Comparison of ENCODE assay signal across 2 cellular contexts in genomic region chr15:84844964-84845363, GRCh38.
A peak's percentile ranks its signal among the peaks of the same experiment; 100 is the strongest.
TF ChIP-seq lines count a peak whose summit lies in the region.

No MANE protein-coding gene starts in this region.

TF ChIP-seq in GM23338, 12 proteins besides CTCF, POLR2A, EP300 and RAD21:
- TF ChIP-seq EZH2 (IDR thresholded peaks at IDR 0.05; ENCODE audit: low read depth, unreplicated experiment) (no peak), ZNF114 (CRISPR knock-in tag; IDR thresholded peaks at IDR 0.05) (no peak), EZH2phosphoT487 (IDR thresholded peaks at IDR 0.05; ENCODE audit: unreplicated experiment) (no peak)

TF ChIP-seq in HepG2, 621 proteins besides CTCF, POLR2A, EP300 and RAD21 (continues in another document):
- TF ChIP-seq ZFP36L2 (CRISPR knock-in tag; IDR thresholded peaks at IDR 0.05) (no peak), LBX2 (CRISPR knock-in tag; IDR thresholded peaks at IDR 0.05; ENCODE audit: borderline replicate concordance) (no peak), TBX2 (CRISPR knock-in tag; IDR thresholded peaks at IDR 0.05; ENCODE audit: borderline replicate concordance) (no peak), ZBTB8A (CRISPR knock-in tag; IDR thresholded peaks at IDR 0.05; ENCODE audit: borderline replicate concordance, low read depth) (no peak), MYC (CRISPR knock-in tag; IDR thresholded peaks at IDR 0.05; ENCODE audit: borderline replicate concordance) (no peak), ZNF543 (CRISPR knock-in tag; IDR thresholded peaks at IDR 0.05) (no peak), TBP (CRISPR knock-in tag; IDR thresholded peaks at IDR 0.05) (no peak), NBN (conservative IDR thresholded peaks at IDR 0.05) (no peak), ZNF891 (CRISPR knock-in tag; IDR thresholded peaks at IDR 0.05) (no peak), SSRP1 (CRISPR knock-in tag; IDR thresholded peaks at IDR 0.05) (no peak), JARID2 (CRISPR knock-in tag; IDR thresholded peaks at IDR 0.05; ENCODE audit: insufficient replicate concordance) (no peak), ZBTB3 (CRISPR knock-in tag; IDR thresholded peaks at IDR 0.05; ENCODE audit: borderline replicate concordance, low read depth) (no peak), ZFP90 (CRISPR knock-in tag; IDR thresholded peaks at IDR 0.05; ENCODE audit: borderline replicate concordance) (no peak), TFDP1 (CRISPR knock-in tag; IDR thresholded peaks at IDR 0.05; ENCODE audit: borderline replicate concordance) (no peak), ZBTB38 (CRISPR knock-in tag; IDR thresholded peaks at IDR 0.05) (no peak), PTBP1 (IDR thresholded peaks at IDR 0.05; ENCODE audit: low read depth, low read length, poor library complexity, severe bottlenecking) (no peak), ZNF776 (CRISPR knock-in tag; IDR thresholded peaks at IDR 0.05) (no peak), IRF2 (CRISPR knock-in tag; IDR thresholded peaks at IDR 0.05) (0 out of 2 replicates have a peak, but pooled peaks have one; percentile 40), SRY (CRISPR knock-in tag; IDR thresholded peaks at IDR 0.05) (no peak), CSRNP2 (CRISPR knock-in tag; conservative IDR thresholded peaks at IDR 0.05; ENCODE audit: low read depth) (no peak), IRF9 (CRISPR knock-in tag; IDR thresholded peaks at IDR 0.05; ENCODE audit: borderline replicate concordance) (no peak), IKZF4 (CRISPR knock-in tag; IDR thresholded peaks at IDR 0.05; ENCODE audit: borderline replicate concordance, low read depth, not compliant biosample characterization) (no peak), JUND (CRISPR knock-in tag; IDR thresholded peaks at IDR 0.05) (no peak), ZBTB7B (CRISPR knock-in tag; IDR thresholded peaks at IDR 0.05) (peak; percentile 21; the same call in 1 of the 2 replicates), SKI (IDR thresholded peaks at IDR 0.05; ENCODE audit: partially characterized antibody) (no peak), LCORL (IDR thresholded peaks at IDR 0.05) (no peak), LCORL (CRISPR knock-in tag; IDR thresholded peaks at IDR 0.05) (peak; percentile 83), SNAPC4 (CRISPR knock-in tag; IDR thresholded peaks at IDR 0.05) (no peak), RFX1 (IDR thresholded peaks at IDR 0.05) (no peak), ZHX1 (CRISPR knock-in tag; IDR thresholded peaks at IDR 0.05; ENCODE audit: low read depth) (no peak), YEATS4 (CRISPR knock-in tag; IDR thresholded peaks at IDR 0.05; ENCODE audit: borderline replicate concordance) (no peak), FOXK1 (CRISPR knock-in tag; IDR thresholded peaks at IDR 0.05; ENCODE audit: borderline replicate concordance, low read depth) (peak; percentile 47; the same call in 1 of the 2 replicates), CEBPZ (IDR thresholded peaks at IDR 0.05; ENCODE audit: low read length) (no peak), ZNF337 (CRISPR knock-in tag; IDR thresholded peaks at IDR 0.05; ENCODE audit: borderline replicate concordance, low read depth) (no peak), BCL3 (CRISPR knock-in tag; IDR thresholded peaks at IDR 0.05) (no peak), PAXIP1 (CRISPR knock-in tag; conservative IDR thresholded peaks at IDR 0.05) (peak; percentile 89)
